8 cellular contexts compared by ENCODE assay signal in the genomic region with DNA sequence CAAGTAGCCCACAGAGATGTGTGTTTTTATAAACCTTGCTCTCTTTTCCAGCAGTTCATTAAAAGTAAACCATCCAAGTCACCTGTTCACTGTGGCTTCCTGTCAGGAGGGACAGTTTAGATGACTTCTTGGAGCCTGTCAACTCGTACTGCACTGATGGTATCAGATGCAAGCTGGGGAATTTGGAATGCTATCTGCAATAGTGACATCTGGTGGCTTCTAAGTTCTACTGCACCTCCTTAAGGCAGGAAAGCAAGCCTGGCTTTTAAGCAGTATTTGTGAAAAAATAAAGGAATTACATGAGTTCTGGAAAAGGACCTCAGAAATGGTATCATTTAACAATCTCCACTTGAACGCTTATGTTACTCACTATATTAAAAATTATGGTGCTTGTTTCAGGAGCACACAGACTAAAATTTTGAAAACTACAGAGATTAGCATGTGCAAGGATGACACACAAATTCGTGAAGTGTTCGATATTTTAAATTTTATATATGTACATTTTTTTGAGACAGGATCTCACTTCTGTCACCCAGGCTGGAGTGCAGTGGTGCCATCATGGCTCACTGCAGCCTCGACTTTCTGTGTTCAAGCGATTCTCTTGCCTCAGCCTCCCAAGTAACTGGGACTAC.
DNase-seq lines count a peak whose midpoint lies in the region; TF ChIP-seq lines count a peak whose summit lies in the region.

No MANE protein-coding gene starts in this region.

- DNase-seq in AG04449 (ENCODE audit: low read depth, low spot score) (no peak), GM12865 (ENCODE audit: low read depth) (peak; percentile 52), LoVo (ENCODE audit: low spot score) (peak; percentile 28), SKM-1 (lab: John Stamatoyannopoulos, UW; ENCODE audit: unreplicated experiment) (peak; percentile 6), esophagus squamous epithelium (lab: John Stamatoyannopoulos, UW) (no peak), T-helper 9 cell (no peak)

- peak overlapping the region in 2 of 3 experiments; percentile 25 to 28 for H3K27ac Mint-ChIP-seq in nephron

- no peaks in the 10 kb centered on the region for H3K27me3 Mint-ChIP-seq in nephron (ENCODE audit: low read depth)

- H3K9me3 ChIP-seq in HEK293 (ENCODE audit: control insufficient read depth, insufficient read depth, low read depth, low read length) (no peaks in the 10 kb centered on the region), esophagus squamous epithelium (no peaks in the 10 kb centered on the region)

- CTCF ChIA-PET in AG04449 (lab: Yijun Ruan, JAX): interaction anchor here (0.8 to 1.5 kb wide), 6 partner anchors 8 to 38 kb away, joined by 3 to 8 read pairs (median 4); no protein-coding TSS in a partner anchor
- CTCF ChIA-PET in HEK293 (lab: Yijun Ruan, JAX): interaction anchor here (0.6 to 3.1 kb wide), 9 partner anchors 23 to 537 kb away, joined by 3 to 12 read pairs (median 3); no protein-coding TSS in a partner anchor

- intact Hi-C loops in esophagus squamous epithelium (cut with DNase I): no loop called here

- H3K4me1 ChIP-seq in HEK293 (ENCODE audit: control insufficient read depth, insufficient read depth, low read length) (peaks cover 5% of the 10 kb centered on the region; the same call in 1 of the 2 replicates), esophagus squamous epithelium (peaks cover 0 to 7% (median 5%) of the 10 kb centered on the region in 3 donors)

- no peaks in the 10 kb centered on the region for H3K27me3 ChIP-seq in esophagus squamous epithelium

- POLR2A ChIA-PET in AG04449 (lab: Yijun Ruan, JAX): no interaction called here
- POLR2A ChIA-PET in HEK293 (lab: Yijun Ruan, JAX): no interaction called here

- no peaks in the 10 kb centered on the region for H3K36me3 Mint-ChIP-seq in nephron (ENCODE audit: low read depth)

- TF ChIP-seq CTCF in AG04449 (IDR thresholded peaks at IDR 0.05; ENCODE audit: insufficient read depth, low read length, missing control alignments) (peak; percentile 70), GM12865 (IDR thresholded peaks at IDR 0.05; ENCODE audit: insufficient read depth, low read depth, low read length, missing control alignments) (peak; percentile 73), HEK293 (tag by site-specific recombination; IDR thresholded peaks at IDR 0.05) (no peak), esophagus squamous epithelium (IDR thresholded peaks at IDR 0.05) (peak; percentile 38 to 70 (median 56)), nephron (IDR thresholded peaks at IDR 0.05; ENCODE audit: unreplicated experiment in 3 of 3) (peak; percentile 81 to 94 (median 82))

- no peak overlapping the region for H3K27ac ChIP-seq in HEK293 (ENCODE audit: extremely low read depth, low read depth, low read length)
- H3K27ac ChIP-seq in esophagus squamous epithelium: no peak overlapping the region

- no peaks in the 10 kb centered on the region for H3K9me3 Mint-ChIP-seq in nephron

- H3K4me1 Mint-ChIP-seq in nephron: peaks cover 24% of the 10 kb centered on the region

- 63 to 64% methylated on average over 6 of the region's 6 CpGs for WGBS in esophagus squamous epithelium, 2 donors

- TF ChIP-seq POLR2A in esophagus squamous epithelium (IDR thresholded peaks at IDR 0.05): no peak

- H3K4me3 ChIP-seq in AG04449 (ENCODE audit: low read depth, low read length): no peak overlapping the region
- no peak overlapping the region for H3K4me3 ChIP-seq in GM12865 (ENCODE audit: low read depth, low read length)
- no peak overlapping the region for H3K4me3 ChIP-seq in HEK293 (ENCODE audit: low read depth, low read length)
- no peak overlapping the region for H3K4me3 ChIP-seq in esophagus squamous epithelium

- no peak overlapping the region for H3K4me3 Mint-ChIP-seq in nephron

- no peaks in the 10 kb centered on the region for H3K36me3 ChIP-seq in HEK293 (ENCODE audit: control insufficient read depth in 2 of 2, insufficient read depth in 1 of 2, low read length in 2 of 2)
- H3K36me3 ChIP-seq in esophagus squamous epithelium: no peaks in the 10 kb centered on the region

TF ChIP-seq in HEK293, 187 proteins besides CTCF, POLR2A, EP300 and RAD21:
- TF ChIP-seq ZNF654 (tag by site-specific recombination; IDR thresholded peaks at IDR 0.05; ENCODE audit: low read depth) (peak; percentile 53), ZNF473 (tag by site-specific recombination; IDR thresholded peaks at IDR 0.05) (no peak), TRIM28 (IDR thresholded peaks at IDR 0.05; ENCODE audit: borderline replicate concordance, low read length) (0 out of 2 replicates have a peak, but pooled peaks have one; percentile 26), ZNF660 (tag by site-specific recombination; IDR thresholded peaks at IDR 0.05) (peak; percentile 47; the same call in 1 of the 2 replicates)
- TF ChIP-seq, protein P1, sequence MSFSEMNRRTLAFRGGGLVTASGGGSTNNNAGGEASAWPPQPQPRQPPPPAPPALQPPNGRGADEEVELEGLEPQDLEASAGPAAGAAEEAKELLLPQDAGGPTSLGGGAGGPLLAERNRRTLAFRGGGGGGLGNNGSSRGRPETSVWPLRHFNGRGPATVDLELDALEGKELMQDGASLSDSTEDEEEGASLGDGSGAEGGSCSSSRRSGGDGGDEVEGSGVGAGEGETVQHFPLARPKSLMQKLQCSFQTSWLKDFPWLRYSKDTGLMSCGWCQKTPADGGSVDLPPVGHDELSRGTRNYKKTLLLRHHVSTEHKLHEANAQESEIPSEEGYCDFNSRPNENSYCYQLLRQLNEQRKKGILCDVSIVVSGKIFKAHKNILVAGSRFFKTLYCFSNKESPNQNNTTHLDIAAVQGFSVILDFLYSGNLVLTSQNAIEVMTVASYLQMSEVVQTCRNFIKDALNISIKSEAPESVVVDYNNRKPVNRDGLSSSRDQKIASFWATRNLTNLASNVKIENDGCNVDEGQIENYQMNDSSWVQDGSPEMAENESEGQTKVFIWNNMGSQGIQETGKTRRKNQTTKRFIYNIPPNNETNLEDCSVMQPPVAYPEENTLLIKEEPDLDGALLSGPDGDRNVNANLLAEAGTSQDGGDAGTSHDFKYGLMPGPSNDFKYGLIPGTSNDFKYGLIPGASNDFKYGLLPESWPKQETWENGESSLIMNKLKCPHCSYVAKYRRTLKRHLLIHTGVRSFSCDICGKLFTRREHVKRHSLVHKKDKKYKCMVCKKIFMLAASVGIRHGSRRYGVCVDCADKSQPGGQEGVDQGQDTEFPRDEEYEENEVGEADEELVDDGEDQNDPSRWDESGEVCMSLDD (tag by site-specific recombination; IDR thresholded peaks at IDR 0.05): no peak
TF ChIP-seq in HEK293: peak in this region for 3.

Comparison
In these comparisons a context has a peak if more than half of its experiments do, and no peak if none do; other contexts are left out.
1. DNase-seq: peak in GM12865 (single experiment), LoVo (single experiment) and SKM-1 (single experiment); none in AG04449 (single experiment), esophagus squamous epithelium (single experiment) and T-helper 9 cell (single experiment).